1 cellular context compared by ENCODE assay signal in the genomic region with DNA sequence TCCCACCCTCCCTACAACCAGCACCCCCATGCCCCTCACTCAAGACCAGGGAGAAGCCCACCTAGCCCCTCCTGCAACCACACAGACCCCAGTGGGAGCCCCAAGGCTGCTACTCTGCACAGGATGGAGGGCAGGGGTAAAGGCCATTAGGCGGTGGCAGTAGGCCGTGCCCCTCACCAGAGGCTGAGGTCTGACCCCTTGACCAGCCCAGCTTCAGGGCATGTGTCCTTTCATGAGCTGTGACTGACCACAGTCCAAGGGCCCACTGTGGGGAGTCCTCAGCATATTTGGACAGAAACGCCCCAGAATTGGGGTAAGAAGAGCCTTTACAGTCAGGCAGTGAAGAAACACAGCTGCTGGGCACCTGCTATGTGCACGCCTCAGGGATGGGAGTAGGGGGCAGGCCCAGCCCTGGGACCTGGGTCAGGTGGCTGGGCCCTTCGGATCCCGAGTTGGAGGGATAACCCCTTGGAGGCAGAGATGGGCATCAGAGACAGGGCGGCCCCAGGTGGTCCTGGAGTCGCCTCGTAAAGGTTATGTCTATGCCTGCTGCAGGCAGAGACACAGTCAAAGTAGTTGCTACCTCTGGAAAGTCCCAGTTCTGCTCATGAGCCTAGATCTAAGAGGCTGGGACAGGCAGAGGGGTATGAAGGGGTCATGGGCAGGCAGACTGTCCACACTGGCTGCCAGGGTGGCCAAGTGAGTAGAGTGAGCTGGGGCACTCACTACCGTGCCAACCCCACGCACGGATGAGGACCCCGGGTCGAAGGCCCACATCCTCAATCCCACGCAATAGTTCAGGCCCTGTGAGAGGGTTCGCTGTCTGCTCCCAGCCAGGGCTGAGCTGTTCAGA.
A peak's percentile ranks its signal among the peaks of the same experiment; 100 is the strongest.
TF ChIP-seq lines count a peak whose summit lies in the region.

No MANE protein-coding gene starts in this region.

TF ChIP-seq in HepG2, 621 proteins besides CTCF, POLR2A, EP300 and RAD21 (continued from another document and continues in another):
- TF ChIP-seq AFF4 (CRISPR knock-in tag; IDR thresholded peaks at IDR 0.05): no peak
- TF ChIP-seq GFI1 (CRISPR knock-in tag; IDR thresholded peaks at IDR 0.05; ENCODE audit: borderline replicate concordance): no peak
- no peak for TF ChIP-seq KMT2B (CRISPR knock-in tag; IDR thresholded peaks at IDR 0.05)
- no peak for TF ChIP-seq MTA3 (CRISPR knock-in tag; IDR thresholded peaks at IDR 0.05)
- no peak for TF ChIP-seq BRF2 (CRISPR knock-in tag; IDR thresholded peaks at IDR 0.05)
- TF ChIP-seq FOSL2 (CRISPR knock-in tag; IDR thresholded peaks at IDR 0.05): no peak; the same call in 1 of the 2 replicates
- TF ChIP-seq, protein P1, sequence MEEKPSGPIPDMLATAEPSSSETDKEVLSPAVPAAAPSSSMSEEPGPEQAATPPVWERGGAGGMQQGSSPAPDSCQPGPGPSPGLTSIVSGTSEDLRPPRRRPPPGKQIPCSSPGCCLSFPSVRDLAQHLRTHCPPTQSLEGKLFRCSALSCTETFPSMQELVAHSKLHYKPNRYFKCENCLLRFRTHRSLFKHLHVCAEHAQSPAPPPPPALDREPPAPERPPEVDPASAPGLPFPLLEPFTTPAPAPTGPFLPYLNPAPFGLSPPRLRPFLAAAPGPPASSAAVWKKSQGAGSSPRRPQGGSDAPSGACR (CRISPR knock-in tag; IDR thresholded peaks at IDR 0.05): no peak
- no peak for TF ChIP-seq ZBTB26 (CRISPR knock-in tag; IDR thresholded peaks at IDR 0.05; ENCODE audit: borderline replicate concordance)
- TF ChIP-seq ZNF687 (CRISPR knock-in tag; IDR thresholded peaks at IDR 0.05): peak; percentile 11; the same call in 1 of the 2 replicates
- 0 out of 2 replicates have a peak, but pooled peaks have one; percentile 20 for TF ChIP-seq POLR2AphosphoS5 (IDR thresholded peaks at IDR 0.05; ENCODE audit: low read depth, low read length)
- no peak for TF ChIP-seq RAD51 (IDR thresholded peaks at IDR 0.05; ENCODE audit: borderline replicate concordance)
- no peak; the same call in 1 of the 2 replicates for TF ChIP-seq MAX (IDR thresholded peaks at IDR 0.05)
- TF ChIP-seq MIER2 (CRISPR knock-in tag; IDR thresholded peaks at IDR 0.05): no peak
- TF ChIP-seq ELF3 (CRISPR knock-in tag; IDR thresholded peaks at IDR 0.05): no peak
- TF ChIP-seq, protein P2, sequence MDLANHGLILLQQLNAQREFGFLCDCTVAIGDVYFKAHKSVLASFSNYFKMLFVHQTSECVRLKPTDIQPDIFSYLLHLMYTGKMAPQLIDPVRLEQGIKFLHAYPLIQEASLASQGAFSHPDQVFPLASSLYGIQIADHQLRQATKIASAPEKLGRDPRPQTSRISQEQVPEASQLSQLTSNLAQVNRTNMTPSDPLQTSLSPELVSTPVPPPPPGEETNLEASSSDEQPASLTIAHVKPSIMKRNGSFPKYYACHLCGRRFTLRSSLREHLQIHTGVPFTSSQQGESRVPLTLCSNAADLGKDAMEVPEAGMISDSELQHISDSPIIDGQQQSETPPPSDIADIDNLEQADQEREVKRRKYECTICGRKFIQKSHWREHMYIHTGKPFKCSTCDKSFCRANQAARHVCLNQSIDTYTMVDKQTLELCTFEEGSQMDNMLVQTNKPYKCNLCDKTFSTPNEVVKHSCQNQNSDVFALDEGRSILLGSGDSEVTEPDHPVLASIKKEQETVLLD (CRISPR knock-in tag; IDR thresholded peaks at IDR 0.05; ENCODE audit: low read depth): 0 out of 2 replicates have a peak, but pooled peaks have one; percentile 7
- TF ChIP-seq ZNF496 (CRISPR knock-in tag; IDR thresholded peaks at IDR 0.05; ENCODE audit: insufficient replicate concordance): no peak
- no peak for TF ChIP-seq ZNF296 (CRISPR knock-in tag; conservative IDR thresholded peaks at IDR 0.05)
- no peak for TF ChIP-seq MXD1 (CRISPR knock-in tag; IDR thresholded peaks at IDR 0.05)
- peak; percentile 5; the same call in 1 of the 2 replicates for TF ChIP-seq ZSCAN31 (CRISPR knock-in tag; IDR thresholded peaks at IDR 0.05; ENCODE audit: low read depth)
- TF ChIP-seq JUNB (CRISPR knock-in tag; IDR thresholded peaks at IDR 0.05; ENCODE audit: borderline replicate concordance): no peak
- TF ChIP-seq, protein P3, sequence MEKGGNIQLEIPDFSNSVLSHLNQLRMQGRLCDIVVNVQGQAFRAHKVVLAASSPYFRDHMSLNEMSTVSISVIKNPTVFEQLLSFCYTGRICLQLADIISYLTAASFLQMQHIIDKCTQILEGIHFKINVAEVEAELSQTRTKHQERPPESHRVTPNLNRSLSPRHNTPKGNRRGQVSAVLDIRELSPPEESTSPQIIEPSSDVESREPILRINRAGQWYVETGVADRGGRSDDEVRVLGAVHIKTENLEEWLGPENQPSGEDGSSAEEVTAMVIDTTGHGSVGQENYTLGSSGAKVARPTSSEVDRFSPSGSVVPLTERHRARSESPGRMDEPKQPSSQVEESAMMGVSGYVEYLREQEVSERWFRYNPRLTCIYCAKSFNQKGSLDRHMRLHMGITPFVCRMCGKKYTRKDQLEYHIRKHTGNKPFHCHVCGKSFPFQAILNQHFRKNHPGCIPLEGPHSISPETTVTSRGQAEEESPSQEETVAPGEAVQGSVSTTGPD (CRISPR knock-in tag; IDR thresholded peaks at IDR 0.05): 0 out of 2 replicates have a peak, but pooled peaks have one; percentile 23
- no peak for TF ChIP-seq HOXA5 (CRISPR knock-in tag; IDR thresholded peaks at IDR 0.05)
- TF ChIP-seq ZFP41 (CRISPR knock-in tag; IDR thresholded peaks at IDR 0.05; ENCODE audit: borderline replicate concordance): 0 out of 2 replicates have a peak, but pooled peaks have one; percentile 17
- no peak for TF ChIP-seq ZFP36 (IDR thresholded peaks at IDR 0.05; ENCODE audit: borderline replicate concordance, low read depth, low read length, partially characterized antibody)
- TF ChIP-seq ZNF501 (CRISPR knock-in tag; IDR thresholded peaks at IDR 0.05): no peak
- TF ChIP-seq IKZF1 (IDR thresholded peaks at IDR 0.05): no peak
- no peak for TF ChIP-seq ZNF782 (CRISPR knock-in tag; IDR thresholded peaks at IDR 0.05; ENCODE audit: borderline replicate concordance)
- 0 out of 2 replicates have a peak, but pooled peaks have one; percentile 39 for TF ChIP-seq PRMT3 (CRISPR knock-in tag; IDR thresholded peaks at IDR 0.05; ENCODE audit: borderline replicate concordance, low read depth)
- no peak for TF ChIP-seq MAZ (IDR thresholded peaks at IDR 0.05; ENCODE audit: borderline replicate concordance, low read depth, low read length)
- TF ChIP-seq MAZ (CRISPR knock-in tag; IDR thresholded peaks at IDR 0.05; ENCODE audit: low read depth): no peak
- TF ChIP-seq RFX1 (IDR thresholded peaks at IDR 0.05): no peak
- 0 out of 2 replicates have a peak, but pooled peaks have one; percentile 39 for TF ChIP-seq CCDC6 (CRISPR knock-in tag; IDR thresholded peaks at IDR 0.05)
- TF ChIP-seq, protein P4, sequence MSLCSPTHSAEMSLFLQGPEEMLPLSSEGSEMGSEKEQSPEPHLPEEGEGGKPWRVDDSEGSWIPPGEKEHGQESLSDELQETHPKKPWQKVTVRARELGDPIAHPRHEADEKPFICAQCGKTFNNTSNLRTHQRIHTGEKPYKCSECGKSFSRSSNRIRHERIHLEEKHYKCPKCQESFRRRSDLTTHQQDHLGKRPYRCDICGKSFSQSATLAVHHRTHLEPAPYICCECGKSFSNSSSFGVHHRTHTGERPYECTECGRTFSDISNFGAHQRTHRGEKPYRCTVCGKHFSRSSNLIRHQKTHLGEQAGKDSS (CRISPR knock-in tag; IDR thresholded peaks at IDR 0.05; ENCODE audit: borderline replicate concordance, low read depth): no peak
- TF ChIP-seq ZNF652 (CRISPR knock-in tag; IDR thresholded peaks at IDR 0.05; ENCODE audit: borderline replicate concordance, low read depth): no peak
- no peak for TF ChIP-seq HDAC6 (IDR thresholded peaks at IDR 0.05; ENCODE audit: low read depth, low read length)
- TF ChIP-seq ZNF781 (CRISPR knock-in tag; IDR thresholded peaks at IDR 0.05; ENCODE audit: borderline replicate concordance, not compliant biosample characterization): no peak
